ENCODE assay signal across 14 cellular contexts in the genomic region with DNA sequence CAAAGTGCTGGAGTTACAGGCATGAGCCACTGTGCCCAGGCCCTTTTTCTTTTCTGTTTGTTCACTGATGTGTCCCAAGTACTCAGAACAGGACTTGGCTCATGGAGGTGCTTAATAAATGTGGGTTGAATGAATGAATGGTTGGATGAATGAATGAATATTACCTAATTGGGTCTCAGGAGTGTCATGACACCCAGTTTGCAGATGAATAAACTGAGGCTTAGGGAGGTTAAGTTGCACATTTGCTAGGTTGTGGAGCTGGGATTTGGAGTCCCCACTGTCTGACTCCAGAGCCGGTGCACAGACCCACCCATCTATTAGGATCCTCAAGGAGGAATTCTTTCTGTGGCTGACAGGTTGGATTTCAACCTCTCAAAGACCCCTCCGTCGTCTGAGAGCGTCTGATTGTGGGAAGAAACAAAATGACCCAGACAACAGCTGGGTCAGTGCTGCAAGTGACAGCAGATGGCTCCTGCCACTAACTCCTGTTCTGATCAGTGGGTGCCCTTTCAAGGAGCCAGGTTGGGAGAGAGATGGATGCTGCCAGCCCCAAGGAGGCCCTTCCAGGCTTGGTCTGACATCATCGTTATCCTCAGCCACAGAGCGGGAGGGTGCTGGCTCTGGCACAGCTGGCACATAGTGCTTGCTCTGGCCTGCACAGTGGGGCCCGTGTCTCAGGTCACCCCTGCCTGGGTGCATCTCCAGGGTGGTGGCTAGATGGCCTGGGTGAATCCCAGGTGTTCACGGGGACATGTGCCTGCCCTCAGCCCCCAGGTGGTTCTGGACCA. TPM values are rescaled to one million over a fixed set of nuclear protein-coding genes. Genes with fewer than 3 reads are reported as not detected.
A peak's percentile ranks its signal among the peaks of the same experiment; 100 is the strongest.
DNase-seq lines count a peak whose midpoint lies in the region; ATAC-seq, FAIRE-seq and TF ChIP-seq lines count a peak whose summit lies in the region.
"Had no signal": no experiment of that assay in that cellular context is flagged by ENCODE, and none has a peak within 500 bp of the region (broad histone marks: within the 10 kb centered on the region; RNA-seq: fewer than 3 reads in every experiment).

No MANE protein-coding gene starts in this region.

- H3K36me3 ChIP-seq in adipocyte (ENCODE audit: control insufficient read depth, insufficient read depth, low read length, severe bottlenecking) (no peaks in the 10 kb centered on the region), esophagus muscularis mucosa (no peaks in the 10 kb centered on the region), mucosa of rectum (ENCODE audit: control insufficient read depth in 2 of 2, insufficient read depth in 2 of 2, low read length in 2 of 2) (no peaks in the 10 kb centered on the region), tibial artery (no peaks in the 10 kb centered on the region)

- peak overlapping the region; percentile 92 to 98 (median 96) for H3K27ac ChIP-seq in esophagus muscularis mucosa (replicated peaks in 1 of 4)
- peak overlapping the region; percentile 56 to 58 for H3K27ac ChIP-seq in mucosa of rectum (ENCODE audit: low read depth in 2 of 2, low read length in 2 of 2)
- H3K27ac ChIP-seq in tibial artery: peak overlapping the region; percentile 100

- H3K27me3 ChIP-seq in adipocyte (replicated peaks; ENCODE audit: control insufficient read depth, insufficient read depth, low read length) (no peaks in the 10 kb centered on the region), esophagus muscularis mucosa (no peaks in the 10 kb centered on the region), mucosa of rectum (ENCODE audit: control insufficient read depth in 2 of 2, insufficient read depth in 2 of 2, low read length in 2 of 2) (no peaks in the 10 kb centered on the region), tibial artery (no peaks in the 10 kb centered on the region)

- TF ChIP-seq EP300 in esophagus muscularis mucosa (IDR thresholded peaks at IDR 0.05): no peak

- no peak overlapping the region for H3K4me3 ChIP-seq in adipocyte (ENCODE audit: low read length)
- H3K4me3 ChIP-seq in esophagus muscularis mucosa: no peak overlapping the region
- H3K4me3 ChIP-seq in mucosa of rectum (ENCODE audit: low read length in 2 of 2): no peak overlapping the region
- no peak overlapping the region for H3K4me3 ChIP-seq in tibial artery

- TF ChIP-seq CTCF in esophagus muscularis mucosa (IDR thresholded peaks at IDR 0.05): no peak
- TF ChIP-seq CTCF in tibial artery (IDR thresholded peaks at IDR 0.05): no peak
- TF ChIP-seq CTCF in omental fat pad (IDR thresholded peaks at IDR 0.05): no peak
- TF ChIP-seq CTCF in D721Med (IDR thresholded peaks at IDR 0.05; ENCODE audit: insufficient read depth, missing control alignments): no peak

- FAIRE-seq in frontal cortex (lab: Jason Lieb, UNC): no peak
- no peak for FAIRE-seq in D721Med (lab: Jason Lieb, UNC)
- FAIRE-seq: colon, GM19239 had no signal

- H3K9ac ChIP-seq in adipocyte (ENCODE audit: low read length): peak overlapping the region; percentile 4
- H3K9ac ChIP-seq in mucosa of rectum (ENCODE audit: low read depth in 1 of 2, low read length in 2 of 2): peak overlapping the region in 1 of 2 donors; percentile 49

- H3K4me1 ChIP-seq in adipocyte (ENCODE audit: control insufficient read depth, insufficient read depth, low read length) (peaks cover 96% of the 10 kb centered on the region), esophagus muscularis mucosa (peaks cover 97 to 100% (median 100%) of the 10 kb centered on the region in 4 donors), mucosa of rectum (ENCODE audit: control insufficient read depth in 2 of 2, insufficient read depth in 2 of 2, low read length in 2 of 2) (peaks cover 36 to 58% of the 10 kb centered on the region in 2 donors), tibial artery (peaks cover 4 to 100% (median 98%) of the 10 kb centered on the region in 4 donors)

- TF ChIP-seq POLR2A in esophagus muscularis mucosa (IDR thresholded peaks at IDR 0.05; ENCODE audit: low read depth): no peak

- no peak for ATAC-seq in omental fat pad (ENCODE audit: low FRiP score)

- H3K9me3 ChIP-seq in adipocyte (ENCODE audit: control insufficient read depth, low read length) (no peaks in the 10 kb centered on the region), esophagus muscularis mucosa (no peaks in the 10 kb centered on the region), mucosa of rectum (ENCODE audit: control insufficient read depth in 2 of 2, low read length in 2 of 2) (no peaks in the 10 kb centered on the region), tibial artery (no peaks in the 10 kb centered on the region)

- WGBS in esophagus muscularis mucosa: 50% methylated on average over 3 of the region's 8 CpGs

- no peak for DNase-seq in adipocyte (ENCODE audit: low read depth)
- DNase-seq in esophagus muscularis mucosa (ENCODE audit: extremely low spot score): no peak
- DNase-seq in tibial artery: peak; percentile 69 to 92
- no peak for DNase-seq in omental fat pad (ENCODE audit: low spot score)
- DNase-seq in frontal cortex (ENCODE audit: low spot score in 2 of 2): no peak
- DNase-seq in D721Med (ENCODE audit: insufficient read length, low spot score): no peak
- no peak for DNase-seq in NCI-H526 (lab: John Stamatoyannopoulos, UW)
- DNase-seq: NCI-H187; retina; stimulated activated CD4-positive, alpha-beta T cell treated with anti-CD3 and anti-CD28 coated beads, Interleukin-4, amount 100 ng/mL, for 4 hours; stimulated activated naive CD4-positive, alpha-beta T cell treated with Interleukin-2 at 50 U/mL for 16 hours had no signal

- intact Hi-C loops in esophagus muscularis mucosa (cut with DNase I) (no loop called here), tibial artery (cut with DNase I; ENCODE audit: low total_unique reads) (no loop called here)

RNA-seq across cellular contexts. Expression of a gene that starts 24.2 kb away (rescaled TPM):
- total RNA-seq in esophagus muscularis mucosa (10 to 100 TPM; 46.6 to 93.0 (median 66.9) TPM), omental fat pad (10 to 100 TPM; 17.3 to 59.0 (median 39.9) TPM), frontal cortex (25.7 TPM)

Comparison
In these comparisons a context has a peak if more than half of its experiments do, and no peak if none do; other contexts are left out.
1. DNase-seq: peak in tibial artery (2 of 2); none in adipocyte (single experiment), esophagus muscularis mucosa (single experiment), omental fat pad (single experiment), frontal cortex (0 of 2), D721Med (single experiment) and NCI-H526 (0 of 2).
2. Peak in every context shown above with its lines, with median percentiles within 50 percentile points of each other: H3K27ac ChIP-seq.